Comparison of ENCODE assay signal across 9 cellular contexts in genomic region chr1:3748316-3748900, GRCh38. TPM values are rescaled to one million over a fixed set of nuclear protein-coding genes. Genes with fewer than 3 reads are reported as not detected.
"Had no signal": no experiment of that assay in that cellular context is flagged by ENCODE, and none has a peak within 500 bp of the region (broad histone marks: within the 10 kb centered on the region; RNA-seq: fewer than 3 reads in every experiment).

No MANE protein-coding gene starts in this region.

RNA-seq across cellular contexts. Expression of gene CCDC27, which starts 3.8 kb away (rescaled TPM):
- total RNA-seq: aorta, heart right ventricle, left lung, occipital lobe, right lobe of liver, SJSA1, suprapubic skin, ureter had no signal
- polyA plus RNA-seq: aorta, keratinocyte had no signal

RNA-seq across cellular contexts. Expression of gene SMIM1, which starts 24.1 kb away (rescaled TPM):
- total RNA-seq: SJSA1 had no signal
